In the genomic region with DNA sequence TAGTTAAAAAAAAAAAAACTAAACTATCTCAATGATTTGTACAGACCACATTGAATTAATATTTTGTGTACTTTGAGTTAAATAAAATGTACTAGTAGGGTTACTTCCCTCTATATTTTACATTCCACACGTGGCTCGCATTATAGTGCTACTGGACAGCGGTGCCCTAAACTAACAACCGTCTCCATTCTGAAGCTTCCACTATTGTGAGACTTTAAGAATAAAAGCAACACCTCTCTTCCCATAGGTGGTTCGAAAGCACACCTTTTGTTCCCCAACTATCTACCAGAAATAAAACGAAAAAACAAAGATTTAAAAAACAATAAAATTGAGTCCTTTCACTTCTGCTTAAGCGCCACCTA, we compare ENCODE assay signal across 8 cellular contexts. TPM values are rescaled to one million over a fixed set of nuclear protein-coding genes. Genes with fewer than 3 reads are reported as not detected.
DNase-seq lines count a peak whose midpoint lies in the region; ATAC-seq and TF ChIP-seq lines count a peak whose summit lies in the region.

No MANE protein-coding gene starts in this region.

- POLR2A ChIA-PET in Caco-2 (lab: Charles Lee): interaction anchor here (0.7 to 1.0 kb wide), 3 partner anchors 12 to 52 kb away, joined by 4 to 11 read pairs (median 6); a partner anchor contains a TSS

- H3K9me3 ChIP-seq in Caco-2: no peaks in the 10 kb centered on the region
- no peaks in the 10 kb centered on the region for H3K9me3 ChIP-seq in ectodermal cell (ENCODE audit: control insufficient read depth, low read length)

- H3K36me3 Mint-ChIP-seq in Caco-2 (ENCODE audit: insufficient read depth, unreplicated experiment) (peaks cover 12% of the 10 kb centered on the region), nephron progenitor cell (ENCODE audit: low read depth) (peaks cover 17% of the 10 kb centered on the region)

- H3K36me3 ChIP-seq in Caco-2 (ENCODE audit: control insufficient read depth, insufficient read depth, low read length) (no peaks in the 10 kb centered on the region), ectodermal cell (ENCODE audit: control insufficient read depth, insufficient read depth, low read length) (no peaks in the 10 kb centered on the region)

- DNase-seq in Caco-2 (no peak), NB4 (ENCODE audit: low read depth) (no peak), nephron progenitor cell (no peak), putamen (ENCODE audit: low spot score) (no peak)

- BruUV-seq in Caco-2 (replicated peaks; lab: Mats Ljungman, UMichigan): TSS peak; percentile 93

- ATAC-seq in HG03520 (IDR thresholded peaks at IDR 0.05; ENCODE audit: unreplicated experiment): no peak
- ATAC-seq in GM21423 (IDR thresholded peaks at IDR 0.05; ENCODE audit: unreplicated experiment): no peak
- no peak for ATAC-seq in GM18511 (IDR thresholded peaks at IDR 0.05; ENCODE audit: unreplicated experiment)

- H3K4me1 Mint-ChIP-seq in Caco-2 (ENCODE audit: low read depth, unreplicated experiment) (no peaks in the 10 kb centered on the region), nephron progenitor cell (peaks cover 31% of the 10 kb centered on the region)

- peak overlapping the region; percentile 87 for H3K27ac ChIP-seq in ectodermal cell (ENCODE audit: insufficient read depth, low read depth, low read length, poor library complexity, severe bottlenecking)

- 35% methylated on average over 7 of the region's 7 CpGs for WGBS in ectodermal cell, 2 experiments

- peak overlapping the region; percentile 93 for H3K4me3 ChIP-seq in Caco-2 (ENCODE audit: low read depth, low read length)
- peak overlapping the region; percentile 95 for H3K4me3 ChIP-seq in NB4 (ENCODE audit: low read depth, low read length)
- H3K4me3 ChIP-seq in ectodermal cell (ENCODE audit: insufficient read depth, low read depth, low read length): peak overlapping the region; percentile 92

- H3K4me3 Mint-ChIP-seq in Caco-2 (ENCODE audit: unreplicated experiment) (peak overlapping the region; percentile 96), nephron progenitor cell (peak overlapping the region; percentile 93)

- H3K27me3 ChIP-seq in Caco-2 (replicated peaks; ENCODE audit: control insufficient read depth, insufficient read depth, low read length): no peaks in the 10 kb centered on the region
- no peaks in the 10 kb centered on the region for H3K27me3 ChIP-seq in ectodermal cell (ENCODE audit: control insufficient read depth, insufficient read depth, low read length, poor library complexity, severe bottlenecking)

- peak overlapping the region; percentile 98 for H3K27ac Mint-ChIP-seq in Caco-2 (ENCODE audit: unreplicated experiment)
- H3K27ac Mint-ChIP-seq in nephron progenitor cell: peak overlapping the region; percentile 65

- no peak for TF ChIP-seq POLR2A in NB4 (IDR thresholded peaks at IDR 0.05; ENCODE audit: extremely low read depth, insufficient read length)

- no peak for TF ChIP-seq CTCF in Caco-2 (IDR thresholded peaks at IDR 0.05; ENCODE audit: insufficient read depth in 1 of 2, low read depth in 1 of 2, low read length in 1 of 2, severe bottlenecking in 1 of 2, unreplicated experiment in 1 of 2)
- no peak for TF ChIP-seq CTCF in NB4 (IDR thresholded peaks at IDR 0.05; ENCODE audit: low read depth, low read length)
- no peak for TF ChIP-seq CTCF in nephron progenitor cell (IDR thresholded peaks at IDR 0.05)

- H3K27me3 Mint-ChIP-seq in Caco-2 (ENCODE audit: insufficient read depth, unreplicated experiment) (no peaks in the 10 kb centered on the region), nephron progenitor cell (ENCODE audit: low read depth, poor library complexity) (peaks cover 10% of the 10 kb centered on the region)

- peaks cover 4% of the 10 kb centered on the region; the same call in 1 of the 2 replicates for H3K4me1 ChIP-seq in Caco-2
- peaks cover 11% of the 10 kb centered on the region for H3K4me1 ChIP-seq in ectodermal cell (ENCODE audit: control insufficient read depth, insufficient read depth, low read length)

- H3K9me3 Mint-ChIP-seq in Caco-2 (ENCODE audit: unreplicated experiment) (no peaks in the 10 kb centered on the region), nephron progenitor cell (peaks cover 5% of the 10 kb centered on the region)

- intact Hi-C loops in Caco-2 (cut with micrococcal nuclease; ENCODE audit: unreplicated experiment): loop anchor here (1.0 to 2.0 kb wide), 4 partner anchors 19 to 61 kb away; a partner anchor contains a TSS

- CTCF ChIA-PET in Caco-2 (lab: Charles Lee): interaction anchor here (1.0 to 1.7 kb wide), 4 partner anchors 20 to 61 kb away, joined by 4 to 20 read pairs (median 6); a partner anchor contains a TSS

RNA-seq across cellular contexts. Expression of a gene that starts 0.4 kb away (rescaled TPM):
- total RNA-seq in Caco-2 (2022): 73.1 and 79.3 TPM in 2 replicates
- polyA plus RNA-seq in ectodermal cell (2013, experiment 1 of 4): 115 TPM
- polyA plus RNA-seq in ectodermal cell (2013, experiment 2 of 4): 115 TPM
- 102 TPM for polyA plus RNA-seq in ectodermal cell (2013, experiment 3 of 4)
- polyA plus RNA-seq in ectodermal cell (2013, experiment 4 of 4): 123 TPM

RNA-seq across cellular contexts. Expression of a gene that starts 46.5 kb away (rescaled TPM):
- total RNA-seq in Caco-2 (2022): 129 and 140 TPM in 2 replicates
- 175 TPM for polyA plus RNA-seq in ectodermal cell (2013, experiment 1 of 4)
- 184 TPM for polyA plus RNA-seq in ectodermal cell (2013, experiment 2 of 4)
- polyA plus RNA-seq in ectodermal cell (2013, experiment 3 of 4): 129 TPM
- polyA plus RNA-seq in ectodermal cell (2013, experiment 4 of 4): 143 TPM
